In the genomic region with DNA sequence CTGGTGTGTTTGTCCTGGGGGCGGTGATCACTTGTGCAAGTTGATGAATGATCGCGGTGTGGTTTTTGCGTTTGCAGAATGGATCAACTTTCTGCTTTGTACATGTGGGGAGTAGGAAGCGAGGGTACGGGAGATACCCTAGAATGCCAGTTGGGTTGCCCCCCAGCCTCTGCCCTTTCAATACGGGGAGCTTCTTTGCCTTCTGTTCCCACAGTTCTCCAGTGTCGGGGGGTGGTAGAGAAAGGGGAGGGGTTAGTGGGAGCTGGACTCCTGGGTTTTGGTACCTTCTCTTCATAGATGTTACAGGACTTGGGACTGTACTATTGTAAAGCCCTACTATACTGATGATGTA, we compare ENCODE assay signal across 8 cellular contexts. TPM values are rescaled to one million over a fixed set of nuclear protein-coding genes. Genes with fewer than 3 reads are reported as not detected.
DNase-seq lines count a peak whose midpoint lies in the region; ATAC-seq and TF ChIP-seq lines count a peak whose summit lies in the region.

No MANE protein-coding gene starts in this region.

- H3K36me3 Mint-ChIP-seq in progenitor cell of endocrine pancreas (ENCODE audit: insufficient read depth): peaks cover 2% of the 10 kb centered on the region

- H3K27me3 ChIP-seq in fibroblast of lung (ENCODE audit: control insufficient read depth, insufficient read depth, low read length): no peaks in the 10 kb centered on the region

- H3K9ac ChIP-seq in SK-N-MC (ENCODE audit: insufficient read length): peak overlapping the region; percentile 39
- peak overlapping the region; percentile 46 for H3K9ac ChIP-seq in fibroblast of lung (ENCODE audit: insufficient read depth, low read length)

- H3K4me1 ChIP-seq in fibroblast of lung (ENCODE audit: control insufficient read depth, extremely low read depth, insufficient read depth, low read length): peaks cover 3% of the 10 kb centered on the region

- no peaks in the 10 kb centered on the region for H4K20me1 ChIP-seq in fibroblast of lung (ENCODE audit: control insufficient read depth, extremely low read depth, insufficient read depth, low read length)

- no peak overlapping the region for H3K27ac ChIP-seq in SK-N-MC
- peak overlapping the region; percentile 68 for H3K27ac ChIP-seq in fibroblast of lung (ENCODE audit: insufficient read depth, low read length)

- peak overlapping the region; percentile 97 for H2AFZ ChIP-seq in fibroblast of lung (ENCODE audit: low read length)

- peak overlapping the region; percentile 90 for H3K4me3 ChIP-seq in GM08714 (ENCODE audit: low read length)
- H3K4me3 ChIP-seq in SK-N-MC: peak overlapping the region; percentile 98
- H3K4me3 ChIP-seq in fibroblast of lung (replicated peaks in 1 of 4; ENCODE audit: control extremely low read depth in 1 of 4, insufficient read depth in 1 of 4, low read depth in 3 of 4, low read length in 4 of 4): peak overlapping the region; percentile 58 to 88 (median 86)

- no peaks in the 10 kb centered on the region for H3K27me3 Mint-ChIP-seq in progenitor cell of endocrine pancreas

- peak overlapping the region; percentile 93 for H3K4me3 Mint-ChIP-seq in progenitor cell of endocrine pancreas (ENCODE audit: low read depth)

- peak overlapping the region; percentile 94 for H3K27ac Mint-ChIP-seq in progenitor cell of endocrine pancreas

- H3K4me1 Mint-ChIP-seq in progenitor cell of endocrine pancreas (ENCODE audit: low read depth): peaks cover 16% of the 10 kb centered on the region

- DNase-seq in SK-N-MC (ENCODE audit: low read depth, low spot score): no peak
- DNase-seq in fibroblast of lung (ENCODE audit: low read depth in 2 of 2): no peak
- DNase-seq in progenitor cell of endocrine pancreas (ENCODE audit: low spot score, unreplicated experiment): no peak
- DNase-seq in NCI-H2107 (lab: John Stamatoyannopoulos, UW): no peak
- DNase-seq in NCI-H345 (lab: John Stamatoyannopoulos, UW): no peak

- H3K4me2 ChIP-seq in fibroblast of lung (ENCODE audit: extremely low read depth, insufficient read depth, low read length): peak overlapping the region; percentile 97

- TF ChIP-seq CTCF in fibroblast of lung (conservative IDR thresholded peaks at IDR 0.05 in 1 of 2, IDR thresholded peaks at IDR 0.05 in 1 of 2; ENCODE audit: low read depth in 1 of 2, low read length in 2 of 2): no peak
- no peak for TF ChIP-seq CTCF in progenitor cell of endocrine pancreas (IDR thresholded peaks at IDR 0.05; ENCODE audit: unreplicated experiment)

- no peaks in the 10 kb centered on the region for H3K9me3 Mint-ChIP-seq in progenitor cell of endocrine pancreas (ENCODE audit: low read depth)

- H3K36me3 ChIP-seq in SK-N-MC (ENCODE audit: insufficient read depth, low read length) (peaks cover 14% of the 10 kb centered on the region; the same call in 1 of the 2 replicates), fibroblast of lung (ENCODE audit: control insufficient read depth, insufficient read depth, low read length) (no peaks in the 10 kb centered on the region)

- H3K9me3 ChIP-seq in SK-N-MC (ENCODE audit: low read depth, low read length) (no peaks in the 10 kb centered on the region), fibroblast of lung (ENCODE audit: control insufficient read depth, insufficient read depth, low read depth, low read length) (no peaks in the 10 kb centered on the region)

- ATAC-seq in GM21576 (IDR thresholded peaks at IDR 0.05; ENCODE audit: unreplicated experiment) (no peak), GM18858 (IDR thresholded peaks at IDR 0.05; ENCODE audit: unreplicated experiment) (no peak)

- peaks cover 24% of the 10 kb centered on the region for H3K79me2 ChIP-seq in fibroblast of lung (ENCODE audit: control insufficient read depth, insufficient read depth, low read length)

RNA-seq across cellular contexts. Expression of a gene that starts 3.2 kb away (rescaled TPM):
- total RNA-seq in fibroblast of lung (55.0 and 71.2 TPM in 2 replicates), progenitor cell of endocrine pancreas (54.1 and 61.2 TPM in 2 replicates)
- polyA plus RNA-seq in fibroblast of lung: 34.9 and 50.0 TPM in 2 replicates
- 16.5 and 28.7 TPM in 2 replicates for polyA plus RNA-seq in fibroblast of lung (2012)
- polyA minus RNA-seq in fibroblast of lung (ENCODE audit: low replicate concordance): 35.0 and 57.4 TPM in 2 replicates
